ENCODE assay signal across 26 cellular contexts in genomic region chr10:77597560-77597959, GRCh38. TPM values are rescaled to one million over a fixed set of nuclear protein-coding genes. Genes with fewer than 3 reads are reported as not detected.
"Had no signal": no experiment of that assay in that cellular context is flagged by ENCODE, and none has a peak within 500 bp of the region (broad histone marks: within the 10 kb centered on the region; RNA-seq: fewer than 3 reads in every experiment).

No MANE protein-coding gene starts in this region.

- H3K27me3 Mint-ChIP-seq: naive B cell had no signal

- H3K4me3 Mint-ChIP-seq: mesothelial cell of epicardium; naive B cell; nephron progenitor cell; stimulated activated naive CD8-positive, alpha-beta T cell treated with anti-CD3 and anti-CD28 coated beads, Interleukin-15, amount 100 ng/mL, for 72 hours had no signal

- H3K4me1 Mint-ChIP-seq: mesothelial cell of epicardium had no signal

- H3K4me2 ChIP-seq: smooth muscle cell had no signal

- FAIRE-seq: frontal cortex, keratinocyte had no signal

- H3K36me3 ChIP-seq: left lung, prostate gland, right atrium auricular region, suprapubic skin, vagina had no signal

- ATAC-seq: left lung; mucosa of descending colon; sciatic nerve; stimulated activated naive CD8-positive, alpha-beta T cell treated with anti-CD3 and anti-CD28 coated beads, Interleukin-15, amount 100 ng/mL, for 72 hours had no signal

- H3K36me3 Mint-ChIP-seq: mesothelial cell of epicardium, naive B cell had no signal

- H3K9me3 ChIP-seq: left lung, mucosa of descending colon, prostate gland, right atrium auricular region, suprapubic skin, vagina had no signal

- H3K4me3 ChIP-seq: dorsolateral prefrontal cortex, left lung, mucosa of descending colon, prostate gland, right atrium auricular region, smooth muscle cell, suprapubic skin, vagina had no signal

- DNase-seq: dorsolateral prefrontal cortex; effector CD4-positive, alpha-beta T cell; head of caudate nucleus; left lung; mesenchymal stem cell; mucosa of descending colon; naive B cell; nephron progenitor cell; nucleus accumbens; stimulated activated CD4-positive, alpha-beta T cell treated with anti-CD3 and anti-CD28 coated beads, Interleukin-12 subunit alpha, Interleukin-12 subunit beta, amount 100 ng/mL, for 4 hours; stimulated activated CD4-positive, alpha-beta T cell treated with anti-CD3 and anti-CD28 coated beads, Interleukin-1b, Interleukin-23, amount 100 ng/mL, for 48 hours; stimulated activated CD4-positive, alpha-beta T cell treated with anti-CD3 and anti-CD28 coated beads, Interleukin-4, amount 100 ng/mL, for 1 hour; stimulated activated CD8-positive, alpha-beta memory T cell treated with anti-CD3 and anti-CD28 coated beads, Interleukin-4, amount 100 ng/mL, for 48 hours; stimulated activated naive CD4-positive, alpha-beta T cell; stimulated activated naive CD8-positive, alpha-beta T cell treated with anti-CD3 and anti-CD28 coated beads, Interleukin-15, amount 100 ng/mL, for 72 hours; trophoblast cell had no signal

- H3K27me3 ChIP-seq: dorsolateral prefrontal cortex, left lung, right atrium auricular region, vagina had no signal

- H3K9me3 Mint-ChIP-seq: mesothelial cell of epicardium; nephron progenitor cell; stimulated activated naive CD8-positive, alpha-beta T cell treated with anti-CD3 and anti-CD28 coated beads, Interleukin-15, amount 100 ng/mL, for 72 hours had no signal

- H3K4me1 ChIP-seq: prostate gland, right atrium auricular region had no signal

- H3K27ac ChIP-seq: left lung, prostate gland, right atrium auricular region, suprapubic skin, vagina had no signal

- H3K27ac Mint-ChIP-seq: mesothelial cell of epicardium; naive B cell; nephron progenitor cell; stimulated activated naive CD8-positive, alpha-beta T cell treated with anti-CD3 and anti-CD28 coated beads, Interleukin-15, amount 100 ng/mL, for 72 hours had no signal

RNA-seq across cellular contexts. Expression of gene KCNMA1, which starts 40.0 kb away (rescaled TPM):
- total RNA-seq: lung microvascular endothelial cell had no signal
